8 cellular contexts compared by ENCODE assay signal in genomic region chr4:102760645-102761477, GRCh38. TPM values are rescaled to one million over a fixed set of nuclear protein-coding genes. Genes with fewer than 3 reads are reported as not detected.
DNase-seq lines count a peak whose midpoint lies in the region; ATAC-seq and TF ChIP-seq lines count a peak whose summit lies in the region.

MANBA (minus strand) TSS chr4:102760968; CDS start chr4:102760894, 74 bp downstream.

- TF ChIP-seq CTCF in coronary artery (IDR thresholded peaks at IDR 0.05): no peak
- no peak for TF ChIP-seq CTCF in left lung (IDR thresholded peaks at IDR 0.05)

- peak; percentile 96 for ATAC-seq in GM19324 (IDR thresholded peaks at IDR 0.05; ENCODE audit: low FRiP score, unreplicated experiment)
- ATAC-seq in HG03457 (IDR thresholded peaks at IDR 0.05; ENCODE audit: unreplicated experiment): peak; percentile 82
- peak; percentile 98 for ATAC-seq in left lung

- H3K4me1 ChIP-seq in BLaER1 treated with 17β-estradiol and CSF1 and Interleukin-3, amounts not matched to agents 10 nM and 100 nM: peaks cover 16 to 42% (median 23%) of the 10 kb centered on the region in 10 experiments
- peaks cover 4 to 37% of the 10 kb centered on the region in 2 donors for H3K4me1 ChIP-seq in left lung

- peak within 1 kb of the TSS; percentile 81 to 99 (median 96) for H3K9ac ChIP-seq in BLaER1 treated with 17β-estradiol and CSF1 and Interleukin-3, amounts not matched to agents 10 nM and 100 nM

- H4K20me1 ChIP-seq in BLaER1 treated with 17β-estradiol and CSF1 and Interleukin-3, amounts not matched to agents 10 nM and 100 nM: peaks cover 6 to 44% (median 19%) of the 10 kb centered on the region in 11 experiments; a peak in 14 of 22 replicates

- DNase-seq in NCI-H526 treated with DMSO at 0.1 percent for 48 hours (lab: John Stamatoyannopoulos, UW): peak; percentile 66
- DNase-seq in activated CD4-positive, alpha-beta T cell treated with anti-CD3 and anti-CD28 coated beads for 48 hours: peak; percentile 88
- DNase-seq in coronary artery (ENCODE audit: low spot score): peak; percentile 87
- peak; percentile 93 to 98 for DNase-seq in left lung
- peak; percentile 67 for DNase-seq in stimulated activated CD4-positive, alpha-beta T cell treated with anti-CD3 and anti-CD28 coated beads, Interleukin-2, amount 100 ng/mL, for 4 hours (ENCODE audit: low read depth)

- H3K4me2 ChIP-seq in BLaER1 treated with 17β-estradiol and CSF1 and Interleukin-3, amounts not matched to agents 10 nM and 100 nM: peak within 1 kb of the TSS; percentile 76 to 97 (median 94)

- H3K27me3 ChIP-seq in BLaER1 treated with 17β-estradiol and CSF1 and Interleukin-3, amounts not matched to agents 10 nM and 100 nM: peaks cover 0 to 10% (median 9%) of the 10 kb centered on the region in 11 experiments; a peak in 12 of 22 replicates
- no peaks in the 10 kb centered on the region for H3K27me3 ChIP-seq in left lung

- intact Hi-C loops in left lung (cut with DNase I): no loop called here

- peaks cover 0 to 14% (median 11%) of the 10 kb centered on the region in 11 experiments; a peak in 13 of 22 replicates for H3K9me3 ChIP-seq in BLaER1 treated with 17β-estradiol and CSF1 and Interleukin-3, amounts not matched to agents 10 nM and 100 nM (replicated peaks in 1 of 11)
- no peaks in the 10 kb centered on the region for H3K9me3 ChIP-seq in left lung

- peaks cover 0 to 20% (median 0%) of the 10 kb centered on the region in 11 experiments; a peak in 4 of 22 replicates for H3K36me3 ChIP-seq in BLaER1 treated with 17β-estradiol and CSF1 and Interleukin-3, amounts not matched to agents 10 nM and 100 nM
- H3K36me3 ChIP-seq in left lung: no peaks in the 10 kb centered on the region

- H3K4me3 ChIP-seq in BLaER1 treated with 17β-estradiol and CSF1 and Interleukin-3, amounts not matched to agents 10 nM and 100 nM: peak within 1 kb of the TSS; percentile 70 to 97 (median 84)
- peak within 1 kb of the TSS; percentile 83 for H3K4me3 ChIP-seq in coronary artery
- peak within 1 kb of the TSS; percentile 72 to 95 for H3K4me3 ChIP-seq in left lung

- peak within 1 kb of the TSS; percentile 75 to 99 (median 96) for H3K27ac ChIP-seq in BLaER1 treated with 17β-estradiol and CSF1 and Interleukin-3, amounts not matched to agents 10 nM and 100 nM
- H3K27ac ChIP-seq in coronary artery: peak within 1 kb of the TSS; percentile 77 to 86
- H3K27ac ChIP-seq in left lung: peak within 1 kb of the TSS; percentile 92 to 99

RNA-seq across cellular contexts. Expression of gene MANBA, which starts in this region (rescaled TPM):
- total RNA-seq in left lung: 10 to 100 TPM; 47.6 to 57.0 TPM

Comparison
In these comparisons a context has a peak if more than half of its experiments do, and no peak if none do; other contexts are left out.
1. Peak in every context shown above with its lines: DNase-seq, ATAC-seq, H3K4me3 ChIP-seq and H3K27ac ChIP-seq.